Comparison of ENCODE assay signal across 1 cellular context in the genomic region with DNA sequence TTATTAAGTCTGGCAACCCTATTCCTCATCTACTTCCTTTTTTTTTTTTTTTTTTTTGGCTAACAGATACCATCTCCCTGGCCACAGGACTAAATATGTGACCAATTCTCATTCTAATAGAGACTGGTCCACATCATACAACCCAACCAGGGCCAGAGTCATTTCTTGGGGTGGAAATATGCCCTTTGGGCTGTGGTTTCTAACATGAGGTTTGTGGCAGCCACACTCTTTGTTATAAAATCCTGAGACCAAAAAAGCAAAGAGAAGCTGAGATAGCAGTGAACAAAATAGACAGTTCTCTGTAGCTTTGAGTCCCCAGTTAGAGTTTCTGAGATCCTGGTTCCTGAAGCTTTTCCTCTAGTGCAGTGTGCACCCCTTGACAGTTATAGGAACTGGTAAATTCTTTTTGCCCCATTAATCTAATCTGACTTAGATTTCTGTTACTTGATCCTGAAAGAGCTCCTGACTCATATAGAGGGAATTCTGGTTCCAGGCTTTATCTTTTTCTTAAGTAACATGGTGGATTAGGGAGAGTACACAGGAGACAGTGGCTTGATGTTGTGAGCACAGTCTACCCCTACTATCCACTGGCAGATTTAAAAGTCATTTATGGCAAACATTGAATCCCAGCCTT.
TF ChIP-seq lines count a peak whose summit lies in the region.

No MANE protein-coding gene starts in this region.

TF ChIP-seq in H1, 55 proteins besides CTCF, POLR2A, EP300 and RAD21:
- TF ChIP-seq SRF (IDR thresholded peaks at IDR 0.05; ENCODE audit: low read depth, low read length) (no peak), NANOG (IDR thresholded peaks at IDR 0.05; ENCODE audit: insufficient read depth, low read depth, low read length, poor library complexity, severe bottlenecking) (no peak), FOSL1 (IDR thresholded peaks at IDR 0.05; ENCODE audit: insufficient read depth, low read depth, low read length) (no peak), HDAC6 (IDR thresholded peaks at IDR 0.05; ENCODE audit: low read depth, low read length) (no peak)
